10 cellular contexts compared by ENCODE assay signal in genomic region chr5:55935371-55935770, GRCh38.
"Had no signal": no experiment of that assay in that cellular context is flagged by ENCODE, and none has a peak within 500 bp of the region (broad histone marks: within the 10 kb centered on the region; RNA-seq: fewer than 3 reads in every experiment).

No MANE protein-coding gene starts in this region.

- H3K4me3 ChIP-seq: lower lobe of right lung, SK-N-MC, transverse colon had no signal

- H3K4me1 Mint-ChIP-seq: naive B cell; stimulated activated memory B cell treated with anti-CD40 and anti-IgM and Interleukin-4, amounts not matched to agents 10 μg/mL and 1 μg/mL and 100 μg/mL, for 72 hours had no signal

- H3K9me3 Mint-ChIP-seq: effector memory CD8-positive, alpha-beta T cell; naive B cell; stimulated activated memory B cell treated with anti-CD40 and anti-IgM and Interleukin-4, amounts not matched to agents 10 μg/mL and 1 μg/mL and 100 μg/mL, for 72 hours; T-cell had no signal

- H3K4me3 Mint-ChIP-seq: effector memory CD8-positive, alpha-beta T cell; naive B cell; stimulated activated memory B cell treated with anti-CD40 and anti-IgM and Interleukin-4, amounts not matched to agents 10 μg/mL and 1 μg/mL and 100 μg/mL, for 72 hours; T-cell had no signal

- H3K9me3 ChIP-seq: lower lobe of right lung, transverse colon had no signal

- H3K27ac Mint-ChIP-seq: effector memory CD8-positive, alpha-beta T cell; progenitor cell of endocrine pancreas; stimulated activated memory B cell treated with anti-CD40 and anti-IgM and Interleukin-4, amounts not matched to agents 10 μg/mL and 1 μg/mL and 100 μg/mL, for 72 hours had no signal

- H3K27me3 ChIP-seq: transverse colon had no signal

- H3K27ac ChIP-seq: epithelial cell of prostate, SK-N-MC, transverse colon, VCaP had no signal

- H3K36me3 Mint-ChIP-seq: naive B cell; stimulated activated memory B cell treated with anti-CD40 and anti-IgM and Interleukin-4, amounts not matched to agents 10 μg/mL and 1 μg/mL and 100 μg/mL, for 72 hours had no signal

- H3K27me3 Mint-ChIP-seq: effector memory CD8-positive, alpha-beta T cell; naive B cell; progenitor cell of endocrine pancreas; stimulated activated memory B cell treated with anti-CD40 and anti-IgM and Interleukin-4, amounts not matched to agents 10 μg/mL and 1 μg/mL and 100 μg/mL, for 72 hours; T-cell had no signal
